ENCODE assay signal across 8 cellular contexts in genomic region chr1:81802601-81803422, GRCh38. TPM values are rescaled to one million over a fixed set of nuclear protein-coding genes. Genes with fewer than 3 reads are reported as not detected.
DNase-seq lines count a peak whose midpoint lies in the region; ATAC-seq and TF ChIP-seq lines count a peak whose summit lies in the region.

No MANE protein-coding gene starts in this region.

- H3K36me3 ChIP-seq in OCI-LY7 (ENCODE audit: insufficient read depth, low read length), result no peaks in the 10 kb centered on the region

- no peaks in the 10 kb centered on the region for H4K20me1 ChIP-seq in OCI-LY7 (ENCODE audit: insufficient read depth, low read length)

- BruUV-seq in OCI-LY7 (replicated peaks; lab: Mats Ljungman, UMichigan), result no TSS peak

- POLR2A ChIA-PET in OCI-LY7 (lab: Charles Lee), result no interaction called here

- TF ChIP-seq CTCF in VCaP (conservative IDR thresholded peaks at IDR 0.05), result peak; percentile 75
- TF ChIP-seq CTCF in OCI-LY7 (conservative IDR thresholded peaks at IDR 0.05; ENCODE audit: low read length), result no peak

- TF ChIP-seq EP300 in Ishikawa (IDR thresholded peaks at IDR 0.05; ENCODE audit: borderline replicate concordance), result no peak

- no peaks in the 10 kb centered on the region for H3K4me1 ChIP-seq in OCI-LY7 (ENCODE audit: insufficient read depth, low read length, poor library complexity, severe bottlenecking)

- intact Hi-C loops in cardiac septum (cut with DNase I), result loop anchor here (5.0 to 10.0 kb wide), 3 partner anchors 306 to 496 kb away; no protein-coding TSS in a partner anchor
- intact Hi-C loops in posterior cingulate gyrus (cut with DNase I), result loop anchor here (5.0 kb wide), 1 partner anchor 496 kb away; no protein-coding TSS in a partner anchor
- intact Hi-C loops in OCI-LY7 (cut with micrococcal nuclease; ENCODE audit: unreplicated experiment), result no loop called here

- no peak for ATAC-seq in HG03469 (IDR thresholded peaks at IDR 0.05; ENCODE audit: unreplicated experiment)
- no peak for ATAC-seq in HG03457 (IDR thresholded peaks at IDR 0.05; ENCODE audit: unreplicated experiment)

- no peak for TF ChIP-seq RAD21 in Ishikawa (IDR thresholded peaks at IDR 0.05; ENCODE audit: low read depth)

- no peak overlapping the region for H3K4me3 ChIP-seq in OCI-LY7 (ENCODE audit: low read depth, low read length, poor library complexity, severe bottlenecking)

- CTCF ChIA-PET in OCI-LY7 (lab: Charles Lee; ENCODE audit: unreplicated experiment), result no interaction called here

- H3K9me3 ChIP-seq in OCI-LY7 (ENCODE audit: low read length), result no peaks in the 10 kb centered on the region

- no peaks in the 10 kb centered on the region for H3K9me2 ChIP-seq in OCI-LY7 (ENCODE audit: insufficient read depth, low read length)

- DNase-seq in COR-L47 (lab: John Stamatoyannopoulos, UW), result peak; percentile 23
- peak; percentile 89 for DNase-seq in cardiac septum (ENCODE audit: low spot score)
- DNase-seq in posterior cingulate gyrus, result peak in 9 of 10 donors; percentile 33 to 92 (median 45)
- DNase-seq in OCI-LY7 (ENCODE audit: low spot score), result no peak

- H3K27ac ChIP-seq in VCaP, result peak overlapping the region; percentile 89
- no peak overlapping the region for H3K27ac ChIP-seq in OCI-LY7 (ENCODE audit: low read depth, low read length, poor library complexity, severe bottlenecking)

- H2AFZ ChIP-seq in OCI-LY7 (ENCODE audit: low read length), result no peak overlapping the region

- H3K4me2 ChIP-seq in OCI-LY7 (ENCODE audit: low read length), result no peak overlapping the region

- H3K79me2 ChIP-seq in OCI-LY7 (ENCODE audit: insufficient read depth, low read depth, low read length), result no peaks in the 10 kb centered on the region

TF ChIP-seq in Ishikawa, 13 proteins besides CTCF, POLR2A, EP300 and RAD21:
- TF ChIP-seq EGR1 (IDR thresholded peaks at IDR 0.05) (peak; percentile 26; the same call in 1 of the 2 replicates), NFIC (IDR thresholded peaks at IDR 0.05) (no peak), CEBPB (IDR thresholded peaks at IDR 0.05) (no peak), FOXM1 (IDR thresholded peaks at IDR 0.05; ENCODE audit: borderline replicate concordance, low read depth) (no peak), CREB1 (IDR thresholded peaks at IDR 0.05; ENCODE audit: low read depth) (no peak), ZBTB7A (IDR thresholded peaks at IDR 0.05; ENCODE audit: low read depth) (0 out of 2 replicates have a peak, but pooled peaks have one; percentile 15), YY1 (IDR thresholded peaks at IDR 0.05; ENCODE audit: low read depth) (no peak), TAF1 (IDR thresholded peaks at IDR 0.05; ENCODE audit: low read depth) (no peak), TCF12 (IDR thresholded peaks at IDR 0.05; ENCODE audit: low read depth) (no peak)
- TF ChIP-seq, protein P1, sequence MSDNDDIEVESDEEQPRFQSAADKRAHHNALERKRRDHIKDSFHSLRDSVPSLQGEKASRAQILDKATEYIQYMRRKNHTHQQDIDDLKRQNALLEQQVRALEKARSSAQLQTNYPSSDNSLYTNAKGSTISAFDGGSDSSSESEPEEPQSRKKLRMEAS (IDR thresholded peaks at IDR 0.05), result no peak; the same call in 1 of the 2 replicates
- TF ChIP-seq, protein P2, sequence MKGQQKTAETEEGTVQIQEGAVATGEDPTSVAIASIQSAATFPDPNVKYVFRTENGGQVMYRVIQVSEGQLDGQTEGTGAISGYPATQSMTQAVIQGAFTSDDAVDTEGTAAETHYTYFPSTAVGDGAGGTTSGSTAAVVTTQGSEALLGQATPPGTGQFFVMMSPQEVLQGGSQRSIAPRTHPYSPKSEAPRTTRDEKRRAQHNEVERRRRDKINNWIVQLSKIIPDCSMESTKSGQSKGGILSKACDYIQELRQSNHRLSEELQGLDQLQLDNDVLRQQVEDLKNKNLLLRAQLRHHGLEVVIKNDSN (IDR thresholded peaks at IDR 0.05), result no peak

RNA-seq across cellular contexts. Expression of gene ADGRL2, which starts 2.1 kb away (rescaled TPM):
- total RNA-seq in cardiac septum, result 33.3 TPM
- 2.1 TPM in 1 of 2 replicates, not detected in the other for total RNA-seq in OCI-LY7 (2014; rRNA removed; shearing (Covaris generic))
- not detected in 2 replicates for total RNA-seq in OCI-LY7 (2022)

Comparison
In these comparisons a context has a peak if more than half of its experiments do, and no peak if none do; other contexts are left out.
1. RNA of gene ADGRL2, which starts 2.1 kb away (total RNA-seq): 33.3 TPM in cardiac septum (single experiment); 2.1 TPM in OCI-LY7; every median in the first group is over 10 times any median in the second.